27 cellular contexts compared by ENCODE assay signal in the genomic region with DNA sequence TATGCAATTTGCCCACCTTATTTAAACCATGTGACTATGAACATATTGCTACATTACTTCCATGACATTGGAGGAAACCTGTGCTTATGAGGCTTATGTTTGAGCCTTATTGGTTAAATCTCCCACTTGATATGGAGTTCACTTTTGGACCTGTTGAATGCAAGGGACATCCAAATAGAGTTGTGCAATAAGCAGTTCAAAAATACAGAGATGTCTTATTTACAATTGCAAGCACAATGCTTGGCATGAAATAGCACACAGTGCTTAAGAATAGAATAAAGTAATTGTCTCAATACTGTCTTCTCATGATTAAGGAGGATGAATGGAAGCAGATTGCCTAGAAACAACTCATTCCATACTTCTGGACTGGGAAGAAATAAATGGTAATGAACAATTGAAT.
"Had no signal": no experiment of that assay in that cellular context is flagged by ENCODE, and none has a peak within 500 bp of the region (broad histone marks: within the 10 kb centered on the region; RNA-seq: fewer than 3 reads in every experiment).

No MANE protein-coding gene starts in this region.

- H3K4me3 ChIP-seq: coronary artery, esophagus squamous epithelium, hepatocyte, mucosa of descending colon, neural progenitor cell, smooth muscle cell, suprapubic skin, transverse colon, upper lobe of right lung, uterus had no signal

- H3K9ac ChIP-seq: neural progenitor cell had no signal

- H3K9me3 ChIP-seq: esophagus squamous epithelium, suprapubic skin, transverse colon, upper lobe of right lung, uterus had no signal

- H3K4me1 ChIP-seq: esophagus squamous epithelium, neural progenitor cell, suprapubic skin, transverse colon, upper lobe of right lung, uterus had no signal

- DNase-seq: dermis blood vessel endothelial cell; effector memory CD8-positive, alpha-beta T cell; erythroblast; esophagus squamous epithelium; head of caudate nucleus; kidney; mesenchymal stem cell; mucosa of descending colon; naive B cell; retina; stimulated activated CD4-positive, alpha-beta T cell treated with anti-CD3 and anti-CD28 coated beads, Interleukin-12 subunit alpha, Interleukin-12 subunit beta, amount 100 ng/mL, for 4 hours; stimulated activated CD4-positive, alpha-beta T cell treated with anti-CD3 and anti-CD28 coated beads, Interleukin-1b, Interleukin-23, amount 100 ng/mL, for 48 hours; stimulated activated CD4-positive, alpha-beta T cell treated with anti-CD3 and anti-CD28 coated beads, Interleukin-4, amount 100 ng/mL, for 1 hour; stimulated activated CD8-positive, alpha-beta memory T cell treated with anti-CD3 and anti-CD28 coated beads, Interleukin-4, amount 100 ng/mL, for 48 hours; stimulated activated naive CD4-positive, alpha-beta T cell; stimulated activated naive CD8-positive, alpha-beta T cell treated with anti-CD3 and anti-CD28 coated beads, Interleukin-15, amount 100 ng/mL, for 72 hours; transverse colon; upper lobe of right lung; uterus had no signal

- ATAC-seq: effector memory CD8-positive, alpha-beta T cell; mucosa of descending colon; sciatic nerve; stimulated activated naive CD8-positive, alpha-beta T cell treated with anti-CD3 and anti-CD28 coated beads, Interleukin-15, amount 100 ng/mL, for 72 hours; upper lobe of right lung had no signal

- H3K27me3 ChIP-seq: esophagus squamous epithelium, hepatocyte, neural progenitor cell, suprapubic skin, transverse colon, upper lobe of right lung, uterus had no signal

- H3K27ac ChIP-seq: coronary artery, esophagus squamous epithelium, hepatocyte, neural progenitor cell, suprapubic skin, transverse colon, upper lobe of right lung, uterus had no signal

- FAIRE-seq: endometrium, frontal cortex, kidney had no signal

- H3K36me3 ChIP-seq: esophagus squamous epithelium, neural progenitor cell, suprapubic skin, transverse colon, upper lobe of right lung, uterus had no signal
